ENCODE assay signal across 1 cellular context in the genomic region with DNA sequence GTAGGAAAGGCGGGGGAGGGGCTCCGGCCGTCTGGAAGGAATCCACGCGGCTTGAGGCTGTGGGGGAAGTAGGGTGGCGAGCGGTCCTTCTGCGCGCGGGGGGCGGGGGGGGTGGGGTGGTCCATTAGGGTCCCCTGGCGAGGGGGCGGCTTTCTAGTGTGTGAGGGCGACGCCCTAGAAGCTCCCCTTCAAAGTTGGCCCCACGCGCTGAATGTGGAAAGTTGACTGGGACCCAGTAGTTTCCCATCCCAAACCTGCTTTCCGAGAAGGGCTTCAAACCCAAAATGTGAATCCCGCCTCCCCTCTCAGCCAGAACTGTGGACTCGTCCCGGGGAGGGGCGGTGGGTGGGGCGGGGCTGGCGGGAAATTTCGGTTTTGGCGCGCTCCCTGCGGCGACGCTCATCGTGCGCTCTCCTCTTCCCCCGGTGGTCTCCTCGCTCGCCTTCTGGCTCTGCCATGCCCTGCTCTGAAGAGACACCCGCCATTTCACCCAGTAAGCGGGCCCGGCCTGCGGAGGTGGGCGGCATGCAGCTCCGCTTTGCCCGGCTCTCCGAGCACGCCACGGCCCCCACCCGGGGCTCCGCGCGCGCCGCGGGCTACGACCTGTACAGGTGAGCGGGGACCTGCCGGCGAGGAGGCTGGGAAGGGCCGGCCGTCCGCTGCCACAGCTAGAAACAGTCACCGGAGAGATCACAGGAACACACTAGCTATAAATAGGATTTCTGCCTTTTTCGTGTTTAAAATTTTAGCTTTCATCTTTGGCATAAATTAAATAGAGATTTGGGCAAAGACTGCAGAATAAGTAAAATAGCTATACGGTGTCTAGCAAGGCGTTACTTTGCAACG.
TF ChIP-seq lines count a peak whose summit lies in the region.

No MANE protein-coding gene starts in this region.

TF ChIP-seq in K562, 482 proteins besides CTCF, POLR2A, EP300 and RAD21 (continued from another document and continues in another):
- TF ChIP-seq KDM5B (IDR thresholded peaks at IDR 0.05; ENCODE audit: insufficient replicate concordance, low read depth, low read length): peak; percentile 52
- peak; percentile 9 to 76; a peak in 1 of 4 replicates for TF ChIP-seq MAZ (CRISPR knock-in tag; conservative IDR thresholded peaks at IDR 0.05 in 1 of 2, IDR thresholded peaks at IDR 0.05 in 1 of 2)
- no peak for TF ChIP-seq EWSR1 (IDR thresholded peaks at IDR 0.05; ENCODE audit: borderline replicate concordance, low read depth, partially characterized antibody)
- TF ChIP-seq ZHX1 (conservative IDR thresholded peaks at IDR 0.05; ENCODE audit: low read length): no peak
- peak; percentile 67; the same call in 1 of the 2 replicates for TF ChIP-seq ZEB2 (IDR thresholded peaks at IDR 0.05)
- TF ChIP-seq, protein P1, sequence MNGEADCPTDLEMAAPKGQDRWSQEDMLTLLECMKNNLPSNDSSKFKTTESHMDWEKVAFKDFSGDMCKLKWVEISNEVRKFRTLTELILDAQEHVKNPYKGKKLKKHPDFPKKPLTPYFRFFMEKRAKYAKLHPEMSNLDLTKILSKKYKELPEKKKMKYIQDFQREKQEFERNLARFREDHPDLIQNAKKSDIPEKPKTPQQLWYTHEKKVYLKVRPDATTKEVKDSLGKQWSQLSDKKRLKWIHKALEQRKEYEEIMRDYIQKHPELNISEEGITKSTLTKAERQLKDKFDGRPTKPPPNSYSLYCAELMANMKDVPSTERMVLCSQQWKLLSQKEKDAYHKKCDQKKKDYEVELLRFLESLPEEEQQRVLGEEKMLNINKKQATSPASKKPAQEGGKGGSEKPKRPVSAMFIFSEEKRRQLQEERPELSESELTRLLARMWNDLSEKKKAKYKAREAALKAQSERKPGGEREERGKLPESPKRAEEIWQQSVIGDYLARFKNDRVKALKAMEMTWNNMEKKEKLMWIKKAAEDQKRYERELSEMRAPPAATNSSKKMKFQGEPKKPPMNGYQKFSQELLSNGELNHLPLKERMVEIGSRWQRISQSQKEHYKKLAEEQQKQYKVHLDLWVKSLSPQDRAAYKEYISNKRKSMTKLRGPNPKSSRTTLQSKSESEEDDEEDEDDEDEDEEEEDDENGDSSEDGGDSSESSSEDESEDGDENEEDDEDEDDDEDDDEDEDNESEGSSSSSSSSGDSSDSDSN (IDR thresholded peaks at IDR 0.05; ENCODE audit: borderline replicate concordance in 1 of 2, low read depth in 2 of 2, low read length in 2 of 2): 0 out of 4 replicates have a peak, but pooled peaks of 1 of the 2 experiments have one; percentile 27
- TF ChIP-seq TRIM24 (IDR thresholded peaks at IDR 0.05): peak; percentile 30 to 35; a peak in 2 of 4 replicates
- no peak for TF ChIP-seq HMG20B (CRISPR knock-in tag; IDR thresholded peaks at IDR 0.05)
- no peak for TF ChIP-seq YBX1 (IDR thresholded peaks at IDR 0.05)
- peak; percentile 73 for TF ChIP-seq EP400 (IDR thresholded peaks at IDR 0.05)
- no peak for TF ChIP-seq CBFA2T2 (conservative IDR thresholded peaks at IDR 0.05)
- TF ChIP-seq POLR2AphosphoS2 (IDR thresholded peaks at IDR 0.05; ENCODE audit: low read length): no peak
- TF ChIP-seq TSHZ1 (CRISPR knock-in tag; IDR thresholded peaks at IDR 0.05): no peak
- no peak for TF ChIP-seq FUS (optimal IDR thresholded peaks at IDR 0.05; ENCODE audit: low read depth, low read length)
- TF ChIP-seq, protein P2, sequence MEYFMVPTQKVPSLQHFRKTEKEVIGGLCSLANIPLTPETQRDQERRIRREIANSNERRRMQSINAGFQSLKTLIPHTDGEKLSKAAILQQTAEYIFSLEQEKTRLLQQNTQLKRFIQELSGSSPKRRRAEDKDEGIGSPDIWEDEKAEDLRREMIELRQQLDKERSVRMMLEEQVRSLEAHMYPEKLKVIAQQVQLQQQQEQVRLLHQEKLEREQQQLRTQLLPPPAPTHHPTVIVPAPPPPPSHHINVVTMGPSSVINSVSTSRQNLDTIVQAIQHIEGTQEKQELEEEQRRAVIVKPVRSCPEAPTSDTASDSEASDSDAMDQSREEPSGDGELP (CRISPR knock-in tag; IDR thresholded peaks at IDR 0.05; ENCODE audit: borderline replicate concordance): 0 out of 2 replicates have a peak, but pooled peaks have one; percentile 40
- no peak for TF ChIP-seq RNF2 (IDR thresholded peaks at IDR 0.05)
- no peak for TF ChIP-seq RBM14 (IDR thresholded peaks at IDR 0.05; ENCODE audit: borderline replicate concordance, insufficient read depth, low read depth, low read length)
- no peak for TF ChIP-seq ZNF79 (CRISPR knock-in tag; IDR thresholded peaks at IDR 0.05; ENCODE audit: low read depth)
- no peak for TF ChIP-seq ZNF57 (CRISPR knock-in tag; IDR thresholded peaks at IDR 0.05)
- TF ChIP-seq, protein P3, sequence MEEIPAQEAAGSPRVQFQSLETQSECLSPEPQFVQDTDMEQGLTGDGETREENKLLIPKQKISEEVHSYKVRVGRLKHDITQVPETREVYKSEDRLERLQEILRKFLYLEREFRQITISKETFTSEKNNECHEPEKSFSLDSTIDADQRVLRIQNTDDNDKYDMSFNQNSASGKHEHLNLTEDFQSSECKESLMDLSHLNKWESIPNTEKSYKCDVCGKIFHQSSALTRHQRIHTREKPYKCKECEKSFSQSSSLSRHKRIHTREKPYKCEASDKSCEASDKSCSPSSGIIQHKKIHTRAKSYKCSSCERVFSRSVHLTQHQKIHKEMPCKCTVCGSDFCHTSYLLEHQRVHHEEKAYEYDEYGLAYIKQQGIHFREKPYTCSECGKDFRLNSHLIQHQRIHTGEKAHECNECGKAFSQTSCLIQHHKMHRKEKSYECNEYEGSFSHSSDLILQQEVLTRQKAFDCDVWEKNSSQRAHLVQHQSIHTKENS (CRISPR knock-in tag; IDR thresholded peaks at IDR 0.05): no peak
- no peak for TF ChIP-seq PATZ1 (CRISPR knock-in tag; IDR thresholded peaks at IDR 0.05; ENCODE audit: borderline replicate concordance)
- TF ChIP-seq HLTF (IDR thresholded peaks at IDR 0.05): no peak
- no peak for TF ChIP-seq ZNF584 (CRISPR knock-in tag; IDR thresholded peaks at IDR 0.05; ENCODE audit: low read depth)
- TF ChIP-seq, protein P4, sequence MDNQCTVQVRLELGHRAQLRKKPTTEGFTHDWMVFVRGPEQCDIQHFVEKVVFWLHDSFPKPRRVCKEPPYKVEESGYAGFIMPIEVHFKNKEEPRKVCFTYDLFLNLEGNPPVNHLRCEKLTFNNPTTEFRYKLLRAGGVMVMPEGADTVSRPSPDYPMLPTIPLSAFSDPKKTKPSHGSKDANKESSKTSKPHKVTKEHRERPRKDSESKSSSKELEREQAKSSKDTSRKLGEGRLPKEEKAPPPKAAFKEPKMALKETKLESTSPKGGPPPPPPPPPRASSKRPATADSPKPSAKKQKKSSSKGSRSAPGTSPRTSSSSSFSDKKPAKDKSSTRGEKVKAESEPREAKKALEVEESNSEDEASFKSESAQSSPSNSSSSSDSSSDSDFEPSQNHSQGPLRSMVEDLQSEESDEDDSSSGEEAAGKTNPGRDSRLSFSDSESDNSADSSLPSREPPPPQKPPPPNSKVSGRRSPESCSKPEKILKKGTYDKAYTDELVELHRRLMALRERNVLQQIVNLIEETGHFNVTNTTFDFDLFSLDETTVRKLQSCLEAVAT (IDR thresholded peaks at IDR 0.05): no peak
- TF ChIP-seq, protein P5, sequence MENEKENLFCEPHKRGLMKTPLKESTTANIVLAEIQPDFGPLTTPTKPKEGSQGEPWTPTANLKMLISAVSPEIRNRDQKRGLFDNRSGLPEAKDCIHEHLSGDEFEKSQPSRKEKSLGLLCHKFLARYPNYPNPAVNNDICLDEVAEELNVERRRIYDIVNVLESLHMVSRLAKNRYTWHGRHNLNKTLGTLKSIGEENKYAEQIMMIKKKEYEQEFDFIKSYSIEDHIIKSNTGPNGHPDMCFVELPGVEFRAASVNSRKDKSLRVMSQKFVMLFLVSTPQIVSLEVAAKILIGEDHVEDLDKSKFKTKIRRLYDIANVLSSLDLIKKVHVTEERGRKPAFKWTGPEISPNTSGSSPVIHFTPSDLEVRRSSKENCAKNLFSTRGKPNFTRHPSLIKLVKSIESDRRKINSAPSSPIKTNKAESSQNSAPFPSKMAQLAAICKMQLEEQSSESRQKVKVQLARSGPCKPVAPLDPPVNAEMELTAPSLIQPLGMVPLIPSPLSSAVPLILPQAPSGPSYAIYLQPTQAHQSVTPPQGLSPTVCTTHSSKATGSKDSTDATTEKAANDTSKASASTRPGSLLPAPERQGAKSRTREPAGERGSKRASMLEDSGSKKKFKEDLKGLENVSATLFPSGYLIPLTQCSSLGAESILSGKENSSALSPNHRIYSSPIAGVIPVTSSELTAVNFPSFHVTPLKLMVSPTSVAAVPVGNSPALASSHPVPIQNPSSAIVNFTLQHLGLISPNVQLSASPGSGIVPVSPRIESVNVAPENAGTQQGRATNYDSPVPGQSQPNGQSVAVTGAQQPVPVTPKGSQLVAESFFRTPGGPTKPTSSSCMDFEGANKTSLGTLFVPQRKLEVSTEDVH (IDR thresholded peaks at IDR 0.05; ENCODE audit: low read depth, partially characterized antibody): peak; percentile 97
- TF ChIP-seq MAFF (IDR thresholded peaks at IDR 0.05; ENCODE audit: low read length): peak; percentile 44; the same call in 1 of the 2 replicates
- TF ChIP-seq, protein P6, sequence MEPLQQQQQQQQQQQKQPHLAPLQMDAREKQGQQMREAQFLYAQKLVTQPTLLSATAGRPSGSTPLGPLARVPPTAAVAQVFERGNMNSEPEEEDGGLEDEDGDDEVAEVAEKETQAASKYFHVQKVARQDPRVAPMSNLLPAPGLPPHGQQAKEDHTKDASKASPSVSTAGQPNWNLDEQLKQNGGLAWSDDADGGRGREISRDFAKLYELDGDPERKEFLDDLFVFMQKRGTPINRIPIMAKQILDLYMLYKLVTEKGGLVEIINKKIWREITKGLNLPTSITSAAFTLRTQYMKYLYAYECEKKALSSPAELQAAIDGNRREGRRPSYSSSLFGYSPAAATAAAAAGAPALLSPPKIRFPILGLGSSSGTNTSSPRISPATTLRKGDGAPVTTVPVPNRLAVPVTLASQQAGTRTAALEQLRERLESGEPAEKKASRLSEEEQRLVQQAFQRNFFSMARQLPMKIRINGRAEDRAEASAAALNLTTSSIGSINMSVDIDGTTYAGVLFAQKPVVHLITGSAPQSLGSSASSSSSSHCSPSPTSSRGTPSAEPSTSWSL (CRISPR knock-in tag; IDR thresholded peaks at IDR 0.05; ENCODE audit: borderline replicate concordance): no peak
- TF ChIP-seq POLR2G (IDR thresholded peaks at IDR 0.05; ENCODE audit: low read depth, low read length): peak; percentile 69
- peak in 1 of 2 experiments; percentile 29; a peak in 1 of 4 replicates for TF ChIP-seq SIX5 (IDR thresholded peaks at IDR 0.05; ENCODE audit: borderline replicate concordance in 1 of 2, insufficient read depth in 1 of 2, low read depth in 1 of 2, low read length in 2 of 2)
- TF ChIP-seq SP1 (CRISPR knock-in tag; IDR thresholded peaks at IDR 0.05): 0 out of 2 replicates have a peak, but pooled peaks have one; percentile 22
- no peak for TF ChIP-seq HNRNPLL (IDR thresholded peaks at IDR 0.05; ENCODE audit: low read depth, low read length, poor library complexity, severe bottlenecking)
- no peak for TF ChIP-seq TSC22D4 (tag; IDR thresholded peaks at IDR 0.05)
